In the genomic region with DNA sequence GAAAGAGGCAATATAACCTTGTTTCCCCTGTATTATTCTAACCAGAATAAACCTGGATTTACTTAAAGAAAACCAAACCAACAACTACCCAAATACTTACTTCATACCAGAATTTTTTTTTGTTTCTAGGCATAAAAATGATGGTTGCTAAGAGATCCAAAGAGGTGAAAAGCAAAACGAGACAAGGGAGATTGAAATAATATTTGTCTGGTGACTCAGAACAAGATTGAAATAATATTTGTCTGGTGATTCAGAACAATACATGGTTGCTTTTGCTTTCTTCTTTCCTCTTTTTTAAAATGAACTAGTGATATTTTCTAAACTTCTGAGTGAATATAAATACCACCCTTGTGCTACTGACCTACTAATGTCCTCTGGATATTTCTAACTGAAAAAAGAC, we compare ENCODE assay signal across 16 cellular contexts.
DNase-seq lines count a peak whose midpoint lies in the region; ATAC-seq, FAIRE-seq and TF ChIP-seq lines count a peak whose summit lies in the region.
"Had no signal": no experiment of that assay in that cellular context is flagged by ENCODE, and none has a peak within 500 bp of the region (broad histone marks: within the 10 kb centered on the region; RNA-seq: fewer than 3 reads in every experiment).

No MANE protein-coding gene starts in this region.

- ATAC-seq in upper lobe of right lung, result no peak

- intact Hi-C loops in upper lobe of right lung (cut with DNase I), result no loop called here

- TF ChIP-seq CTCF in AG10803 (conservative IDR thresholded peaks at IDR 0.05; ENCODE audit: low read length) (no peak), upper lobe of right lung (IDR thresholded peaks at IDR 0.05) (no peak)

- H3K9me3 ChIP-seq in upper lobe of right lung, result no peaks in the 10 kb centered on the region
- H3K9me3 ChIP-seq: vagina had no signal

- no peak overlapping the region for H3K27ac ChIP-seq in upper lobe of right lung
- H3K27ac ChIP-seq: C4-2B, vagina, VCaP had no signal

- no peak for FAIRE-seq in frontal cortex (lab: Jason Lieb, UNC)
- FAIRE-seq: HTR-8/SVneo, keratinocyte had no signal

- no peaks in the 10 kb centered on the region for H3K4me1 ChIP-seq in upper lobe of right lung
- H3K4me1 ChIP-seq: vagina had no signal

- DNase-seq in AG10803 (ENCODE audit: low read depth) (peak; percentile 58), HS-5 (ENCODE audit: low read depth) (peak; percentile 16), dermis microvascular lymphatic vessel endothelial cell (ENCODE audit: low read depth in 2 of 2) (peak; percentile 44 to 62), non-pigmented ciliary epithelial cell (ENCODE audit: low read depth) (peak; percentile 65), upper lobe of right lung (no peak), NOMO-1 treated with dmso at 0.1 percent for 144 hours (lab: John Stamatoyannopoulos, UW; ENCODE audit: unreplicated experiment) (no peak), H4 (ENCODE audit: low spot score) (no peak), frontal cortex (ENCODE audit: low spot score in 2 of 2) (no peak)
- DNase-seq: activated CD8-positive, alpha-beta memory T cell treated with anti-CD3 and anti-CD28 coated beads, Interleukin-2, amount 50 U/mL, for 4 hours; NCI-H1417; nephron progenitor cell had no signal

- no peaks in the 10 kb centered on the region for H3K27me3 ChIP-seq in upper lobe of right lung
- H3K27me3 ChIP-seq: vagina had no signal

- no peak overlapping the region for H3K4me3 ChIP-seq in AG10803 (ENCODE audit: low read length)
- H3K4me3 ChIP-seq in upper lobe of right lung, result no peak overlapping the region
- H3K4me3 ChIP-seq: vagina had no signal

- no peaks in the 10 kb centered on the region for H3K36me3 ChIP-seq in upper lobe of right lung
- H3K36me3 ChIP-seq: vagina had no signal

Comparison
In these comparisons a context has a peak if more than half of its experiments do, and no peak if none do; other contexts are left out.
1. DNase-seq: peak in AG10803 (single experiment), HS-5 (single experiment), dermis microvascular lymphatic vessel endothelial cell (2 of 2) and non-pigmented ciliary epithelial cell (single experiment); none in upper lobe of right lung (single experiment), NOMO-1 treated with dmso at 0.1 percent for 144 hours (single experiment), H4 (single experiment) and frontal cortex (0 of 2).